2 cellular contexts compared by ENCODE assay signal in the genomic region with DNA sequence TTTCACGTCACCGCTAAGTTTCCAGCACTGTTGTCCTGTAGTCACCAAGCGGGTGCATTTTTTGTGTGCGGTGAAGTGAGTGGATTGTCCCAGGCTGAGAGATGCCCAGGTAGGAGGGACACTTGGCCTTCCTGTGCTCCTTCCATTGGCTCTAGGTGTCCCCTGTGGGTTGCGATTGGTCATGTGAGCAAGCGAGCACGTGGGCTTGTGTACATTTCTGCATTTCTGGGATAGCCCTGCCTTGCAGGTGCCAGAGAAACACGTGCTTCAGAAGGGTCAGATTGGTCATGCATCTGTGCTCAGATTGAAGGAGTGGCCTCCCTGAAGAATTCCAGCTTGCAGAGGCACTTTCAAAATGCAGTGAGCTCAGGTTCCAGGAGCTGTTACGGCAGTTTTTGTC.
TF ChIP-seq lines count a peak whose summit lies in the region.

No MANE protein-coding gene starts in this region.

TF ChIP-seq in IMR-90, 13 proteins besides CTCF, POLR2A, EP300 and RAD21 (continued from another document):
- TF ChIP-seq, protein P1, sequence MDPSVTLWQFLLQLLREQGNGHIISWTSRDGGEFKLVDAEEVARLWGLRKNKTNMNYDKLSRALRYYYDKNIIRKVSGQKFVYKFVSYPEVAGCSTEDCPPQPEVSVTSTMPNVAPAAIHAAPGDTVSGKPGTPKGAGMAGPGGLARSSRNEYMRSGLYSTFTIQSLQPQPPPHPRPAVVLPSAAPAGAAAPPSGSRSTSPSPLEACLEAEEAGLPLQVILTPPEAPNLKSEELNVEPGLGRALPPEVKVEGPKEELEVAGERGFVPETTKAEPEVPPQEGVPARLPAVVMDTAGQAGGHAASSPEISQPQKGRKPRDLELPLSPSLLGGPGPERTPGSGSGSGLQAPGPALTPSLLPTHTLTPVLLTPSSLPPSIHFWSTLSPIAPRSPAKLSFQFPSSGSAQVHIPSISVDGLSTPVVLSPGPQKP (IDR thresholded peaks at IDR 0.05; ENCODE audit: borderline replicate concordance, low read depth, low read length), result no peak
- TF ChIP-seq FOS (IDR thresholded peaks at IDR 0.05; ENCODE audit: low read depth, low read length), result no peak
- TF ChIP-seq RCOR1 (IDR thresholded peaks at IDR 0.05; ENCODE audit: insufficient replicate concordance, low read length), result no peak
- TF ChIP-seq NFE2L2 (IDR thresholded peaks at IDR 0.05; ENCODE audit: low read depth, low read length), result no peak
- TF ChIP-seq BHLHE40 (IDR thresholded peaks at IDR 0.05; ENCODE audit: low read depth, low read length), result no peak
- TF ChIP-seq MXI1 (IDR thresholded peaks at IDR 0.05; ENCODE audit: borderline replicate concordance, low read depth, low read length), result no peak
- TF ChIP-seq, protein P2, sequence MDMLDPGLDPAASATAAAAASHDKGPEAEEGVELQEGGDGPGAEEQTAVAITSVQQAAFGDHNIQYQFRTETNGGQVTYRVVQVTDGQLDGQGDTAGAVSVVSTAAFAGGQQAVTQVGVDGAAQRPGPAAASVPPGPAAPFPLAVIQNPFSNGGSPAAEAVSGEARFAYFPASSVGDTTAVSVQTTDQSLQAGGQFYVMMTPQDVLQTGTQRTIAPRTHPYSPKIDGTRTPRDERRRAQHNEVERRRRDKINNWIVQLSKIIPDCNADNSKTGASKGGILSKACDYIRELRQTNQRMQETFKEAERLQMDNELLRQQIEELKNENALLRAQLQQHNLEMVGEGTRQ (IDR thresholded peaks at IDR 0.05; ENCODE audit: low read depth, low read length), result no peak
- no peak for TF ChIP-seq CEBPB (IDR thresholded peaks at IDR 0.05; ENCODE audit: low read depth, low read length)
- no peak for TF ChIP-seq CHD1 (IDR thresholded peaks at IDR 0.05; ENCODE audit: low read depth, low read length)
- TF ChIP-seq MAFK (IDR thresholded peaks at IDR 0.05; ENCODE audit: low read depth, low read length), result no peak
- TF ChIP-seq RFX5 (IDR thresholded peaks at IDR 0.05; ENCODE audit: low read depth, low read length), result no peak

TF ChIP-seq in HepG2, 621 proteins besides CTCF, POLR2A, EP300 and RAD21 (continued from another document and continues in another):
- TF ChIP-seq, protein P3, sequence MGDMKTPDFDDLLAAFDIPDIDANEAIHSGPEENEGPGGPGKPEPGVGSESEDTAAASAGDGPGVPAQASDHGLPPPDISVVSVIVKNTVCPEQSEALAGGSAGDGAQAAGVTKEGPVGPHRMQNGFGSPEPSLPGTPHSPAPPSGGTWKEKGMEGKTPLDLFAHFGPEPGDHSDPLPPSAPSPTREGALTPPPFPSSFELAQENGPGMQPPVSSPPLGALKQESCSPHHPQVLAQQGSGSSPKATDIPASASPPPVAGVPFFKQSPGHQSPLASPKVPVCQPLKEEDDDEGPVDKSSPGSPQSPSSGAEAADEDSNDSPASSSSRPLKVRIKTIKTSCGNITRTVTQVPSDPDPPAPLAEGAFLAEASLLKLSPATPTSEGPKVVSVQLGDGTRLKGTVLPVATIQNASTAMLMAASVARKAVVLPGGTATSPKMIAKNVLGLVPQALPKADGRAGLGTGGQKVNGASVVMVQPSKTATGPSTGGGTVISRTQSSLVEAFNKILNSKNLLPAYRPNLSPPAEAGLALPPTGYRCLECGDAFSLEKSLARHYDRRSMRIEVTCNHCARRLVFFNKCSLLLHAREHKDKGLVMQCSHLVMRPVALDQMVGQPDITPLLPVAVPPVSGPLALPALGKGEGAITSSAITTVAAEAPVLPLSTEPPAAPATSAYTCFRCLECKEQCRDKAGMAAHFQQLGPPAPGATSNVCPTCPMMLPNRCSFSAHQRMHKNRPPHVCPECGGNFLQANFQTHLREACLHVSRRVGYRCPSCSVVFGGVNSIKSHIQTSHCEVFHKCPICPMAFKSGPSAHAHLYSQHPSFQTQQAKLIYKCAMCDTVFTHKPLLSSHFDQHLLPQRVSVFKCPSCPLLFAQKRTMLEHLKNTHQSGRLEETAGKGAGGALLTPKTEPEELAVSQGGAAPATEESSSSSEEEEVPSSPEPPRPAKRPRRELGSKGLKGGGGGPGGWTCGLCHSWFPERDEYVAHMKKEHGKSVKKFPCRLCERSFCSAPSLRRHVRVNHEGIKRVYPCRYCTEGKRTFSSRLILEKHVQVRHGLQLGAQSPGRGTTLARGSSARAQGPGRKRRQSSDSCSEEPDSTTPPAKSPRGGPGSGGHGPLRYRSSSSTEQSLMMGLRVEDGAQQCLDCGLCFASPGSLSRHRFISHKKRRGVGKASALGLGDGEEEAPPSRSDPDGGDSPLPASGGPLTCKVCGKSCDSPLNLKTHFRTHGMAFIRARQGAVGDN (CRISPR knock-in tag; IDR thresholded peaks at IDR 0.05), result peak; percentile 44; the same call in 1 of the 2 replicates
- TF ChIP-seq ZNF484 (CRISPR knock-in tag; IDR thresholded peaks at IDR 0.05; ENCODE audit: borderline replicate concordance, low read depth), result no peak
- TF ChIP-seq IRX3 (CRISPR knock-in tag; IDR thresholded peaks at IDR 0.05; ENCODE audit: borderline replicate concordance, low read depth), result no peak
- peak; percentile 70 for TF ChIP-seq MYC (CRISPR knock-in tag; IDR thresholded peaks at IDR 0.05; ENCODE audit: borderline replicate concordance)
- no peak for TF ChIP-seq NCOA2 (CRISPR knock-in tag; IDR thresholded peaks at IDR 0.05)
- no peak for TF ChIP-seq SCMH1 (CRISPR knock-in tag; IDR thresholded peaks at IDR 0.05; ENCODE audit: borderline replicate concordance)
- no peak for TF ChIP-seq ZNF468 (CRISPR knock-in tag; IDR thresholded peaks at IDR 0.05)
- TF ChIP-seq, protein P4, sequence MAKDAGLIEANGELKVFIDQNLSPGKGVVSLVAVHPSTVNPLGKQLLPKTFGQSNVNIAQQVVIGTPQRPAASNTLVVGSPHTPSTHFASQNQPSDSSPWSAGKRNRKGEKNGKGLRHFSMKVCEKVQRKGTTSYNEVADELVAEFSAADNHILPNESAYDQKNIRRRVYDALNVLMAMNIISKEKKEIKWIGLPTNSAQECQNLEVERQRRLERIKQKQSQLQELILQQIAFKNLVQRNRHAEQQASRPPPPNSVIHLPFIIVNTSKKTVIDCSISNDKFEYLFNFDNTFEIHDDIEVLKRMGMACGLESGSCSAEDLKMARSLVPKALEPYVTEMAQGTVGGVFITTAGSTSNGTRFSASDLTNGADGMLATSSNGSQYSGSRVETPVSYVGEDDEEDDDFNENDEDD (CRISPR knock-in tag; IDR thresholded peaks at IDR 0.05; ENCODE audit: borderline replicate concordance), result peak; percentile 18; the same call in 1 of the 2 replicates
- TF ChIP-seq TEAD3 (CRISPR knock-in tag; optimal IDR thresholded peaks at IDR 0.05; ENCODE audit: borderline replicate concordance), result peak; percentile 82
- 0 out of 2 replicates have a peak, but pooled peaks have one; percentile 24 for TF ChIP-seq POGZ (CRISPR knock-in tag; IDR thresholded peaks at IDR 0.05)
- no peak for TF ChIP-seq RFXANK (CRISPR knock-in tag; IDR thresholded peaks at IDR 0.05)
- no peak for TF ChIP-seq NFIC (IDR thresholded peaks at IDR 0.05; ENCODE audit: low read length)
- TF ChIP-seq SAP130 (CRISPR knock-in tag; IDR thresholded peaks at IDR 0.05; ENCODE audit: low read depth), result peak; percentile 54; the same call in 1 of the 2 replicates
- 0 out of 2 replicates have a peak, but pooled peaks have one; percentile 51 for TF ChIP-seq PHF20 (CRISPR knock-in tag; IDR thresholded peaks at IDR 0.05)
- TF ChIP-seq ZNF343 (CRISPR knock-in tag; IDR thresholded peaks at IDR 0.05), result no peak
- TF ChIP-seq KMT2B (CRISPR knock-in tag; IDR thresholded peaks at IDR 0.05), result no peak
- peak; percentile 71 for TF ChIP-seq RAD51 (IDR thresholded peaks at IDR 0.05; ENCODE audit: borderline replicate concordance)
- TF ChIP-seq FOSL2 (CRISPR knock-in tag; IDR thresholded peaks at IDR 0.05), result no peak
- peak; percentile 42; the same call in 1 of the 2 replicates for TF ChIP-seq SALL1 (CRISPR knock-in tag; IDR thresholded peaks at IDR 0.05)
- TF ChIP-seq, protein P5, sequence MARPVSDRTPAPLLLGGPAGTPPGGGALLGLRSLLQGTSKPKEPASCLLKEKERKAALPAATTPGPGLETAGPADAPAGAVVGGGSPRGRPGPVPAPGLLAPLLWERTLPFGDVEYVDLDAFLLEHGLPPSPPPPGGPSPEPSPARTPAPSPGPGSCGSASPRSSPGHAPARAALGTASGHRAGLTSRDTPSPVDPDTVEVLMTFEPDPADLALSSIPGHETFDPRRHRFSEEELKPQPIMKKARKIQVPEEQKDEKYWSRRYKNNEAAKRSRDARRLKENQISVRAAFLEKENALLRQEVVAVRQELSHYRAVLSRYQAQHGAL (CRISPR knock-in tag; IDR thresholded peaks at IDR 0.05; ENCODE audit: not compliant biosample characterization), result no peak
- TF ChIP-seq, protein P6, sequence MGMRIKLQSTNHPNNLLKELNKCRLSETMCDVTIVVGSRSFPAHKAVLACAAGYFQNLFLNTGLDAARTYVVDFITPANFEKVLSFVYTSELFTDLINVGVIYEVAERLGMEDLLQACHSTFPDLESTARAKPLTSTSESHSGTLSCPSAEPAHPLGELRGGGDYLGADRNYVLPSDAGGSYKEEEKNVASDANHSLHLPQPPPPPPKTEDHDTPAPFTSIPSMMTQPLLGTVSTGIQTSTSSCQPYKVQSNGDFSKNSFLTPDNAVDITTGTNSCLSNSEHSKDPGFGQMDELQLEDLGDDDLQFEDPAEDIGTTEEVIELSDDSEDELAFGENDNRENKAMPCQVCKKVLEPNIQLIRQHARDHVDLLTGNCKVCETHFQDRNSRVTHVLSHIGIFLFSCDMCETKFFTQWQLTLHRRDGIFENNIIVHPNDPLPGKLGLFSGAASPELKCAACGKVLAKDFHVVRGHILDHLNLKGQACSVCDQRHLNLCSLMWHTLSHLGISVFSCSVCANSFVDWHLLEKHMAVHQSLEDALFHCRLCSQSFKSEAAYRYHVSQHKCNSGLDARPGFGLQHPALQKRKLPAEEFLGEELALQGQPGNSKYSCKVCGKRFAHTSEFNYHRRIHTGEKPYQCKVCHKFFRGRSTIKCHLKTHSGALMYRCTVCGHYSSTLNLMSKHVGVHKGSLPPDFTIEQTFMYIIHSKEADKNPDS (CRISPR knock-in tag; IDR thresholded peaks at IDR 0.05), result 0 out of 2 replicates have a peak, but pooled peaks have one; percentile 27
- TF ChIP-seq REXO4 (CRISPR knock-in tag; IDR thresholded peaks at IDR 0.05; ENCODE audit: borderline replicate concordance), result no peak
- TF ChIP-seq ZNF34 (CRISPR knock-in tag; IDR thresholded peaks at IDR 0.05; ENCODE audit: borderline replicate concordance), result no peak
- no peak for TF ChIP-seq ZFP36L2 (CRISPR knock-in tag; IDR thresholded peaks at IDR 0.05)
- TF ChIP-seq SATB2 (CRISPR knock-in tag; IDR thresholded peaks at IDR 0.05), result no peak
- TF ChIP-seq DMAP1 (CRISPR knock-in tag; IDR thresholded peaks at IDR 0.05), result no peak
- TF ChIP-seq, protein P7, sequence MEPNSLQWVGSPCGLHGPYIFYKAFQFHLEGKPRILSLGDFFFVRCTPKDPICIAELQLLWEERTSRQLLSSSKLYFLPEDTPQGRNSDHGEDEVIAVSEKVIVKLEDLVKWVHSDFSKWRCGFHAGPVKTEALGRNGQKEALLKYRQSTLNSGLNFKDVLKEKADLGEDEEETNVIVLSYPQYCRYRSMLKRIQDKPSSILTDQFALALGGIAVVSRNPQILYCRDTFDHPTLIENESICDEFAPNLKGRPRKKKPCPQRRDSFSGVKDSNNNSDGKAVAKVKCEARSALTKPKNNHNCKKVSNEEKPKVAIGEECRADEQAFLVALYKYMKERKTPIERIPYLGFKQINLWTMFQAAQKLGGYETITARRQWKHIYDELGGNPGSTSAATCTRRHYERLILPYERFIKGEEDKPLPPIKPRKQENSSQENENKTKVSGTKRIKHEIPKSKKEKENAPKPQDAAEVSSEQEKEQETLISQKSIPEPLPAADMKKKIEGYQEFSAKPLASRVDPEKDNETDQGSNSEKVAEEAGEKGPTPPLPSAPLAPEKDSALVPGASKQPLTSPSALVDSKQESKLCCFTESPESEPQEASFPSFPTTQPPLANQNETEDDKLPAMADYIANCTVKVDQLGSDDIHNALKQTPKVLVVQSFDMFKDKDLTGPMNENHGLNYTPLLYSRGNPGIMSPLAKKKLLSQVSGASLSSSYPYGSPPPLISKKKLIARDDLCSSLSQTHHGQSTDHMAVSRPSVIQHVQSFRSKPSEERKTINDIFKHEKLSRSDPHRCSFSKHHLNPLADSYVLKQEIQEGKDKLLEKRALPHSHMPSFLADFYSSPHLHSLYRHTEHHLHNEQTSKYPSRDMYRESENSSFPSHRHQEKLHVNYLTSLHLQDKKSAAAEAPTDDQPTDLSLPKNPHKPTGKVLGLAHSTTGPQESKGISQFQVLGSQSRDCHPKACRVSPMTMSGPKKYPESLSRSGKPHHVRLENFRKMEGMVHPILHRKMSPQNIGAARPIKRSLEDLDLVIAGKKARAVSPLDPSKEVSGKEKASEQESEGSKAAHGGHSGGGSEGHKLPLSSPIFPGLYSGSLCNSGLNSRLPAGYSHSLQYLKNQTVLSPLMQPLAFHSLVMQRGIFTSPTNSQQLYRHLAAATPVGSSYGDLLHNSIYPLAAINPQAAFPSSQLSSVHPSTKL (CRISPR knock-in tag; IDR thresholded peaks at IDR 0.05), result 0 out of 2 replicates have a peak, but pooled peaks have one; percentile 11
- TF ChIP-seq ZFP82 (CRISPR knock-in tag; IDR thresholded peaks at IDR 0.05; ENCODE audit: borderline replicate concordance), result no peak
- no peak for TF ChIP-seq ZNF282 (IDR thresholded peaks at IDR 0.05; ENCODE audit: partially characterized antibody)
- TF ChIP-seq, protein P8, sequence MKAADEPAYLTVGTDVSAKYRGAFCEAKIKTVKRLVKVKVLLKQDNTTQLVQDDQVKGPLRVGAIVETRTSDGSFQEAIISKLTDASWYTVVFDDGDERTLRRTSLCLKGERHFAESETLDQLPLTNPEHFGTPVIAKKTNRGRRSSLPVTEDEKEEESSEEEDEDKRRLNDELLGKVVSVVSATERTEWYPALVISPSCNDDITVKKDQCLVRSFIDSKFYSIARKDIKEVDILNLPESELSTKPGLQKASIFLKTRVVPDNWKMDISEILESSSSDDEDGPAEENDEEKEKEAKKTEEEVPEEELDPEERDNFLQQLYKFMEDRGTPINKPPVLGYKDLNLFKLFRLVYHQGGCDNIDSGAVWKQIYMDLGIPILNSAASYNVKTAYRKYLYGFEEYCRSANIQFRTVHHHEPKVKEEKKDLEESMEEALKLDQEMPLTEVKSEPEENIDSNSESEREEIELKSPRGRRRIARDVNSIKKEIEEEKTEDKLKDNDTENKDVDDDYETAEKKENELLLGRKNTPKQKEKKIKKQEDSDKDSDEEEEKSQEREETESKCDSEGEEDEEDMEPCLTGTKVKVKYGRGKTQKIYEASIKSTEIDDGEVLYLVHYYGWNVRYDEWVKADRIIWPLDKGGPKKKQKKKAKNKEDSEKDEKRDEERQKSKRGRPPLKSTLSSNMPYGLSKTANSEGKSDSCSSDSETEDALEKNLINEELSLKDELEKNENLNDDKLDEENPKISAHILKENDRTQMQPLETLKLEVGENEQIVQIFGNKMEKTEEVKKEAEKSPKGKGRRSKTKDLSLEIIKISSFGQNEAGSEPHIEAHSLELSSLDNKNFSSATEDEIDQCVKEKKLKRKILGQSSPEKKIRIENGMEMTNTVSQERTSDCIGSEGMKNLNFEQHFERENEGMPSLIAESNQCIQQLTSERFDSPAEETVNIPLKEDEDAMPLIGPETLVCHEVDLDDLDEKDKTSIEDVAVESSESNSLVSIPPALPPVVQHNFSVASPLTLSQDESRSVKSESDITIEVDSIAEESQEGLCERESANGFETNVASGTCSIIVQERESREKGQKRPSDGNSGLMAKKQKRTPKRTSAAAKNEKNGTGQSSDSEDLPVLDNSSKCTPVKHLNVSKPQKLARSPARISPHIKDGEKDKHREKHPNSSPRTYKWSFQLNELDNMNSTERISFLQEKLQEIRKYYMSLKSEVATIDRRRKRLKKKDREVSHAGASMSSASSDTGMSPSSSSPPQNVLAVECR (CRISPR knock-in tag; IDR thresholded peaks at IDR 0.05; ENCODE audit: borderline replicate concordance), result peak; percentile 42; the same call in 1 of the 2 replicates
- no peak for TF ChIP-seq MYNN (CRISPR knock-in tag; IDR thresholded peaks at IDR 0.05; ENCODE audit: low read depth)
- TF ChIP-seq ZBTB7B (CRISPR knock-in tag; IDR thresholded peaks at IDR 0.05), result no peak
